ENCODE assay signal across 8 cellular contexts in the genomic region with DNA sequence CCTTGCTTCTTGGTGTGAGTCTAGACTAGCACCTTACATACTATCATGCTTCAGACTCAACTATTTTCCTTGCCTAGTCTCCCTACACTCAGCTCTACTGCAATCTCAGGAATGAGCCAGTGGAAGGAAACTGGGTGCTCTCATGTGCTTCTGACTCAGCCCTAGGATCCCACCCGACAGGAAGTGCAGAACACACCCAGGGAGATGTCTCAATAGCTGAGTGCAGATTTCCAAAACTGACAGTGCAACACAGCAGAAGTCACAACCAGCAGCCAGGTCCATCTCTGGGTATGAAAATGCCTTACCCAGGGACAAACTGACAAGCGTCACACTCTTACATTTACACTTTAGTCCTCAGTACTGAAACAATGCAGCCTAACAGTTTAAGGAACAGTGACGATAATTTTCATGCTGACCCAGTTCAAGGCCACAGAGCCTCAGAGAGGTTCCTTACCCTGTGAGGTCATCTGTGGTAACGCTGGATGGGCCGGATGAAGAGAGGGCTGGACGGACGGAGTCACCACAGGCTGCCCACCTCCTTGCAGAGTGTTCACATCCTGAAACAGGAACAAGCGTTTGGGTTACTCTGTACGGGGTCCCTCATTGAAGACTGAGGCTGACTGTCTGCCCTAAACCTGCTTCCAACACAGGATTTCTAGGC. TPM values are rescaled to one million over a fixed set of nuclear protein-coding genes. Genes with fewer than 3 reads are reported as not detected.
DNase-seq lines count a peak whose midpoint lies in the region; ATAC-seq and TF ChIP-seq lines count a peak whose summit lies in the region.

No MANE protein-coding gene starts in this region.

- H3K4me3 ChIP-seq in BLaER1 treated with 17β-estradiol and CSF1 and Interleukin-3, amounts not matched to agents 10 nM and 100 nM, result peak overlapping the region in 6 of 10 experiments; percentile 3 to 70 (median 60); a peak in 9 of 20 replicates
- H3K4me3 ChIP-seq in PC-9 (no peak overlapping the region; the same call in 1 of the 2 replicates), esophagus squamous epithelium (peak overlapping the region in 1 of 4 donors; percentile 18), neural progenitor cell (no peak overlapping the region), Karpas-422 (ENCODE audit: low read length) (no peak overlapping the region)

- no peak for TF ChIP-seq CTCF in PC-9 (conservative IDR thresholded peaks at IDR 0.05)
- no peak for TF ChIP-seq CTCF in esophagus squamous epithelium (IDR thresholded peaks at IDR 0.05)
- no peak for TF ChIP-seq CTCF in neural progenitor cell (IDR thresholded peaks at IDR 0.05)
- TF ChIP-seq CTCF in GM10266 (IDR thresholded peaks at IDR 0.05; ENCODE audit: control insufficient read depth, insufficient read depth, low read depth, missing control alignments), result no peak

- peak; percentile 60 to 66 for DNase-seq in PC-9
- DNase-seq in esophagus squamous epithelium (lab: John Stamatoyannopoulos, UW), result no peak
- no peak for DNase-seq in neural progenitor cell (ENCODE audit: low spot score)
- no peak for DNase-seq in NCI-H2081 (lab: John Stamatoyannopoulos, UW)
- no peak for DNase-seq in Karpas-422
- no peak for DNase-seq in GM10266 (ENCODE audit: extremely low spot score)

- H3K4me2 ChIP-seq in BLaER1 treated with 17β-estradiol and CSF1 and Interleukin-3, amounts not matched to agents 10 nM and 100 nM, result peak overlapping the region in 9 of 11 experiments; percentile 2 to 98 (median 82); a peak in 17 of 22 replicates
- H3K4me2 ChIP-seq in PC-9 (peak overlapping the region; percentile 50), neural progenitor cell (no peak overlapping the region), Karpas-422 (ENCODE audit: low read depth, low read length, poor library complexity, severe bottlenecking) (no peak overlapping the region)

- POLR2A ChIA-PET in PC-9 (lab: Charles Lee; ENCODE audit: unreplicated experiment), result interaction anchor here (0.6 kb wide), 3 partner anchors 37 to 470 kb away, joined by 4 to 7 read pairs (median 4); partner anchors contain the start of genes C9orf43, POLE3 and SLC31A2

- peak overlapping the region in 8 of 11 experiments; percentile 44 to 90 (median 76); a peak in 16 of 22 replicates for H3K9ac ChIP-seq in BLaER1 treated with 17β-estradiol and CSF1 and Interleukin-3, amounts not matched to agents 10 nM and 100 nM
- peak overlapping the region; percentile 8 for H3K9ac ChIP-seq in neural progenitor cell
- H3K9ac ChIP-seq in Karpas-422 (ENCODE audit: low read length), result no peak overlapping the region

- peak overlapping the region in 10 of 11 experiments; percentile 44 to 97 (median 84); a peak in 18 of 22 replicates for H3K27ac ChIP-seq in BLaER1 treated with 17β-estradiol and CSF1 and Interleukin-3, amounts not matched to agents 10 nM and 100 nM
- H3K27ac ChIP-seq in PC-9 (peak overlapping the region; percentile 73), esophagus squamous epithelium (peak overlapping the region; percentile 45 to 80 (median 70)), neural progenitor cell (no peak overlapping the region), Karpas-422 (ENCODE audit: low read length) (no peak overlapping the region)

- no peak overlapping the region for H2AFZ ChIP-seq in PC-9
- H2AFZ ChIP-seq in neural progenitor cell (replicated peaks), result no peak overlapping the region
- no peak overlapping the region for H2AFZ ChIP-seq in Karpas-422 (ENCODE audit: low read length)

- WGBS in esophagus squamous epithelium, 2 donors, result 64 to 78% methylated on average over 8 of the region's 9 CpGs

- H3K4me1 Mint-ChIP-seq in neural progenitor cell, result no peaks in the 10 kb centered on the region

- intact Hi-C loops in PC-9 (cut with micrococcal nuclease; ENCODE audit: unreplicated experiment) (loop anchor here (1.0 kb wide), 1 partner anchor 263 kb away; no protein-coding TSS in a partner anchor), esophagus squamous epithelium (cut with DNase I) (no loop called here)

- no peaks in the 10 kb centered on the region for H3K79me2 ChIP-seq in PC-9 (ENCODE audit: low read depth)
- H3K79me2 ChIP-seq in neural progenitor cell (ENCODE audit: low read depth), result no peaks in the 10 kb centered on the region
- H3K79me2 ChIP-seq in Karpas-422 (ENCODE audit: low read length), result peaks cover 3% of the 10 kb centered on the region; the same call in 1 of the 2 replicates

- TF ChIP-seq POLR2A in esophagus squamous epithelium (IDR thresholded peaks at IDR 0.05), result no peak

- peaks cover 0 to 14% (median 0%) of the 10 kb centered on the region in 11 experiments; a peak in 3 of 22 replicates for H4K20me1 ChIP-seq in BLaER1 treated with 17β-estradiol and CSF1 and Interleukin-3, amounts not matched to agents 10 nM and 100 nM
- H4K20me1 ChIP-seq in PC-9 (ENCODE audit: insufficient read depth) (no peaks in the 10 kb centered on the region), neural progenitor cell (ENCODE audit: low read depth) (no peaks in the 10 kb centered on the region), Karpas-422 (ENCODE audit: insufficient read depth, low read depth, low read length) (no peaks in the 10 kb centered on the region)

- peaks cover 78 to 95% (median 92%) of the 10 kb centered on the region in 11 experiments for H3K36me3 ChIP-seq in BLaER1 treated with 17β-estradiol and CSF1 and Interleukin-3, amounts not matched to agents 10 nM and 100 nM
- H3K36me3 ChIP-seq in PC-9 (ENCODE audit: low read depth) (peaks cover 36% of the 10 kb centered on the region), esophagus squamous epithelium (peaks cover 8 to 95% (median 20%) of the 10 kb centered on the region in 3 donors), neural progenitor cell (peaks cover 3% of the 10 kb centered on the region), Karpas-422 (ENCODE audit: insufficient read depth, low read length) (peaks cover 83% of the 10 kb centered on the region)

- no peaks in the 10 kb centered on the region for H3K27me3 ChIP-seq in BLaER1 treated with 17β-estradiol and CSF1 and Interleukin-3, amounts not matched to agents 10 nM and 100 nM
- no peaks in the 10 kb centered on the region for H3K27me3 ChIP-seq in PC-9 (ENCODE audit: insufficient read depth, low read depth)
- H3K27me3 ChIP-seq in esophagus squamous epithelium, result no peaks in the 10 kb centered on the region
- H3K27me3 ChIP-seq in neural progenitor cell, result no peaks in the 10 kb centered on the region
- no peaks in the 10 kb centered on the region for H3K27me3 ChIP-seq in Karpas-422 (ENCODE audit: low read length)

- no peaks in the 10 kb centered on the region for H3K9me3 Mint-ChIP-seq in neural progenitor cell

- peaks cover 14% of the 10 kb centered on the region for H3F3A ChIP-seq in PC-9 (ENCODE audit: insufficient read depth, low read depth)
- H3F3A ChIP-seq in neural progenitor cell (ENCODE audit: low read depth), result no peaks in the 10 kb centered on the region

- no peak overlapping the region for H3K4me3 Mint-ChIP-seq in neural progenitor cell

- H3K27ac Mint-ChIP-seq in neural progenitor cell, result no peak overlapping the region

- no peaks in the 10 kb centered on the region; the same call in 1 of the 2 replicates for H3K9me2 ChIP-seq in PC-9 (ENCODE audit: insufficient read depth)
- no peaks in the 10 kb centered on the region for H3K9me2 ChIP-seq in Karpas-422 (replicated peaks; ENCODE audit: insufficient read depth, low read length)

- BruUV-seq in PC-9 (replicated peaks; lab: Mats Ljungman, UMichigan), result no TSS peak

- H3K27me3 Mint-ChIP-seq in neural progenitor cell (ENCODE audit: insufficient read depth, low read depth), result no peaks in the 10 kb centered on the region

- no peaks in the 10 kb centered on the region for H3K9me3 ChIP-seq in BLaER1 treated with 17β-estradiol and CSF1 and Interleukin-3, amounts not matched to agents 10 nM and 100 nM (replicated peaks in 1 of 11)
- H3K9me3 ChIP-seq in PC-9 (ENCODE audit: insufficient read depth, low read depth) (no peaks in the 10 kb centered on the region), esophagus squamous epithelium (no peaks in the 10 kb centered on the region), neural progenitor cell (ENCODE audit: low read depth) (no peaks in the 10 kb centered on the region), Karpas-422 (ENCODE audit: low read length) (no peaks in the 10 kb centered on the region)

- CTCF ChIA-PET in PC-9 (lab: Charles Lee), result no interaction called here

- ATAC-seq in GM18520 (IDR thresholded peaks at IDR 0.05; ENCODE audit: unreplicated experiment), result no peak

- peaks cover 6% of the 10 kb centered on the region for H3K36me3 Mint-ChIP-seq in neural progenitor cell

- H3K4me1 ChIP-seq in BLaER1 treated with 17β-estradiol and CSF1 and Interleukin-3, amounts not matched to agents 10 nM and 100 nM, result peaks cover 0 to 84% (median 22%) of the 10 kb centered on the region in 10 experiments; a peak in 15 of 20 replicates
- peaks cover 16% of the 10 kb centered on the region for H3K4me1 ChIP-seq in PC-9 (replicated peaks; ENCODE audit: insufficient read depth)
- peaks cover 0 to 14% (median 0%) of the 10 kb centered on the region in 3 donors for H3K4me1 ChIP-seq in esophagus squamous epithelium
- no peaks in the 10 kb centered on the region for H3K4me1 ChIP-seq in neural progenitor cell
- no peaks in the 10 kb centered on the region for H3K4me1 ChIP-seq in Karpas-422 (ENCODE audit: low read length)

RNA-seq across cellular contexts. Expression of gene FKBP15, which starts 33.0 kb away (rescaled TPM):
- 23.3 and 33.5 TPM in 2 replicates for total RNA-seq in PC-9 (2021)
- 10 to 100 TPM; 17.7 to 23.3 (median 20.5) TPM for total RNA-seq in esophagus squamous epithelium
- total RNA-seq in neural progenitor cell (ENCODE audit: low replicate concordance), result 18.6 and 25.5 TPM in 2 replicates
- total RNA-seq in Karpas-422 (2014; rRNA removed; shearing (Covaris generic); ENCODE audit: low replicate concordance), result 23.5 and 65.1 TPM in 2 replicates

RNA-seq across cellular contexts. Expression of gene SLC31A1, which starts 33.3 kb away (rescaled TPM):
- total RNA-seq in PC-9 (2021) (24.9 and 27.2 TPM in 2 replicates), esophagus squamous epithelium (10 to 100 TPM; 11.0 to 23.4 (median 17.8) TPM), neural progenitor cell (ENCODE audit: low replicate concordance) (22.1 and 26.0 TPM in 2 replicates)
- total RNA-seq in Karpas-422 (2014; rRNA removed; shearing (Covaris generic); ENCODE audit: low replicate concordance), result 8.7 and 13.5 TPM in 2 replicates

RNA-seq across cellular contexts. Expression of gene SLC31A2, which starts 37.3 kb away (rescaled TPM):
- total RNA-seq in PC-9 (2021), result 15.1 and 16.5 TPM in 2 replicates
- 10 to 100 TPM in 3 of 4 donors, 1 to 10 TPM in 1; 7.1 to 15.2 (median 12.8) TPM for total RNA-seq in esophagus squamous epithelium
- total RNA-seq in neural progenitor cell (ENCODE audit: low replicate concordance), result 0.34 and 1.7 TPM in 2 replicates
- 0.26 and 0.83 TPM in 2 replicates for total RNA-seq in Karpas-422 (2014; rRNA removed; shearing (Covaris generic); ENCODE audit: low replicate concordance)

Comparison
In these comparisons a context has a peak if more than half of its experiments do, and no peak if none do; other contexts are left out.
1. H3K27ac ChIP-seq: peak in BLaER1 treated with 17β-estradiol and CSF1 and Interleukin-3, amounts not matched to agents 10 nM and 100 nM (10 of 11), PC-9 (single experiment) and esophagus squamous epithelium (4 of 4); none in neural progenitor cell (single experiment) and Karpas-422 (single experiment).
2. H3K4me2 ChIP-seq: peak in BLaER1 treated with 17β-estradiol and CSF1 and Interleukin-3, amounts not matched to agents 10 nM and 100 nM (9 of 11) and PC-9 (single experiment); none in neural progenitor cell (single experiment) and Karpas-422 (single experiment).
3. H3K4me3 ChIP-seq: peak in BLaER1 treated with 17β-estradiol and CSF1 and Interleukin-3, amounts not matched to agents 10 nM and 100 nM (6 of 10); none in PC-9 (single experiment), neural progenitor cell (single experiment) and Karpas-422 (single experiment).
4. DNase-seq: peak in PC-9 (2 of 2); none in esophagus squamous epithelium (single experiment), neural progenitor cell (single experiment), NCI-H2081 (0 of 2), Karpas-422 (single experiment) and GM10266 (single experiment).